Comparison of ENCODE assay signal across 15 cellular contexts in genomic region chr3:42515391-42515916, GRCh38. TPM values are rescaled to one million over a fixed set of nuclear protein-coding genes. Genes with fewer than 3 reads are reported as not detected.
A peak's percentile ranks its signal among the peaks of the same experiment; 100 is the strongest.
DNase-seq lines count a peak whose midpoint lies in the region; ATAC-seq, FAIRE-seq and TF ChIP-seq lines count a peak whose summit lies in the region.
"Had no signal": no experiment of that assay in that cellular context is flagged by ENCODE, and none has a peak within 500 bp of the region (broad histone marks: within the 10 kb centered on the region; RNA-seq: fewer than 3 reads in every experiment).

No MANE protein-coding gene starts in this region.

- TF ChIP-seq CTCF in RWPE2 (IDR thresholded peaks at IDR 0.05; ENCODE audit: poor library complexity, severe bottlenecking) (no peak), testis (IDR thresholded peaks at IDR 0.05) (no peak)

- FAIRE-seq in RCC 7860 (lab: Jason Lieb, UNC): no peak
- FAIRE-seq: G401.6 had no signal

- no peak for TF ChIP-seq POLR2A in testis (IDR thresholded peaks at IDR 0.05)

- H3K27ac ChIP-seq in RWPE2 (ENCODE audit: poor library complexity, severe bottlenecking) (peak overlapping the region; percentile 57), esophagus (ENCODE audit: low read depth in 2 of 2, low read length in 1 of 2) (peak overlapping the region; percentile 82 to 89), testis (no peak overlapping the region)

- H3K27me3 ChIP-seq in RWPE2 (ENCODE audit: insufficient read depth, poor library complexity, severe bottlenecking): no peaks in the 10 kb centered on the region
- H3K27me3 ChIP-seq in esophagus (ENCODE audit: control insufficient read depth in 1 of 2, insufficient read depth in 2 of 2, low read length in 2 of 2): no peaks in the 10 kb centered on the region
- no peaks in the 10 kb centered on the region for H3K27me3 ChIP-seq in testis

- H3K4me3 ChIP-seq in RWPE2 (ENCODE audit: severe bottlenecking) (no peak overlapping the region), esophagus (ENCODE audit: low read depth in 1 of 2, low read length in 2 of 2) (no peak overlapping the region), testis (no peak overlapping the region)

- no peaks in the 10 kb centered on the region for H3K9me3 ChIP-seq in RWPE2 (ENCODE audit: severe bottlenecking)
- no peaks in the 10 kb centered on the region for H3K9me3 ChIP-seq in esophagus (ENCODE audit: control insufficient read depth in 2 of 2, insufficient read depth in 1 of 2, low read depth in 1 of 2, low read length in 1 of 2)
- no peaks in the 10 kb centered on the region for H3K9me3 ChIP-seq in testis

- intact Hi-C loops in testis (cut with DNase I; ENCODE audit: low total_unique reads): no loop called here

- DNase-seq in RWPE2 (ENCODE audit: low spot score) (no peak), midbrain (lab: John Stamatoyannopoulos, UW) (peak; percentile 8), testis (peak; percentile 37), T-helper 9 cell (no peak), NCI-H82 treated with DMSO at 0.1 percent for 48 hours (lab: John Stamatoyannopoulos, UW; ENCODE audit: unreplicated experiment) (no peak), DMS53 treated with DMSO at 0.1 percent for 48 hours (lab: John Stamatoyannopoulos, UW; ENCODE audit: unreplicated experiment) (no peak), RCC 7860 (ENCODE audit: low spot score) (no peak)
- DNase-seq: activated CD4-positive, CD25-positive, alpha-beta regulatory T cell treated with anti-CD3 and anti-CD28 coated beads, Interleukin-2, amount 50 U/mL, for 72 hours; erythroblast; NCI-H1436; NCI-H69; nephron progenitor cell; stimulated activated CD4-positive, alpha-beta T cell treated with anti-CD3 and anti-CD28 coated beads, Interleukin-15, amount 100 ng/mL, for 24 hours had no signal

- WGBS in esophagus, 2 donors: 51 to 64% methylated on average over 12 of the region's 12 CpGs
- 87 to 95% methylated on average over 10 to 12 of the region's 12 CpGs for WGBS in testis, 2 donors

- peaks cover 13% of the 10 kb centered on the region for H3K4me1 ChIP-seq in RWPE2 (ENCODE audit: insufficient read depth, poor library complexity, severe bottlenecking)
- peaks cover 5 to 24% of the 10 kb centered on the region in 2 donors for H3K4me1 ChIP-seq in esophagus (ENCODE audit: control insufficient read depth in 2 of 2, insufficient read depth in 2 of 2, low read length in 1 of 2)
- no peaks in the 10 kb centered on the region for H3K4me1 ChIP-seq in testis

- H3K36me3 ChIP-seq in RWPE2 (ENCODE audit: low read depth) (no peaks in the 10 kb centered on the region), esophagus (ENCODE audit: control insufficient read depth in 2 of 2, insufficient read depth in 2 of 2, low read length in 1 of 2) (no peaks in the 10 kb centered on the region), testis (ENCODE audit: low read depth, missing control alignments) (no peaks in the 10 kb centered on the region)

- ATAC-seq in RWPE2 (ENCODE audit: low read depth): peak; percentile 88

RNA-seq across cellular contexts. Expression of gene VIPR1, which starts 13.0 kb away (rescaled TPM):
- polyA plus RNA-seq in esophagus (1 to 10 TPM; 3.6 to 7.0 TPM), testis (ENCODE audit: insufficient read depth, low read depth, low replicate concordance) (3.4 TPM)
- 10 to 100 TPM in 1 of 2 donors, 1 to 10 TPM in 1; 4.6 to 10.2 TPM for total RNA-seq in testis

Comparison
In these comparisons a context has a peak if more than half of its experiments do, and no peak if none do; other contexts are left out.
1. DNase-seq: peak in midbrain (single experiment) and testis (single experiment); none in RWPE2 (single experiment), T-helper 9 cell (single experiment), NCI-H82 treated with DMSO at 0.1 percent for 48 hours (single experiment), DMS53 treated with DMSO at 0.1 percent for 48 hours (single experiment) and RCC 7860 (single experiment).
2. H3K27ac ChIP-seq: peak in RWPE2 (single experiment) and esophagus (2 of 2); none in testis (0 of 2).